ENCODE assay signal across 20 cellular contexts in the genomic region with DNA sequence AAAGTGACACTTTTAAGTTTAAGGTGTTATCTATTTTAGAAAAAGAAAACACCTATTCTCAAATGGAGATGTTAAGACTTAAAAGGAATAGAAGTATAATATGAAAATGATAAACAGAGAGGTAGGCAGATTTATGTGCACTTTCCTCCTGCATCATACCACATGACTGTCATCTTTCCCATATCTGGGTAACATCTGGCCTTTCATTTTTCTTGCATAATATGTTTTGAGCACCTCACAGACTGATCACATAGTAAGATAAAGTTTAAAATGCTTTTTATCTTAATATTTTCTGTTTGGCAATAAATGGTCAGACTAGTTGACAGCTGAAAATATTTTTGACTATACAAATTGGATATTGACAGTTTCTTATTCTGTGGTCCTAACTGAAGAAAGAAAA.
DNase-seq lines count a peak whose midpoint lies in the region; ATAC-seq and TF ChIP-seq lines count a peak whose summit lies in the region.
"Had no signal": no experiment of that assay in that cellular context is flagged by ENCODE, and none has a peak within 500 bp of the region (broad histone marks: within the 10 kb centered on the region; RNA-seq: fewer than 3 reads in every experiment).

No MANE protein-coding gene starts in this region.

- ATAC-seq in SK-N-SH treated with all-trans-retinoic acid at 6 μM for 48 hours (no peak), HG02571 (IDR thresholded peaks at IDR 0.05; ENCODE audit: unreplicated experiment) (no peak)
- ATAC-seq: A549; CD8-positive, alpha-beta T cell; GM12878 had no signal

- no peak overlapping the region for H3K4me3 ChIP-seq in parathyroid adenoma (ENCODE audit: low read depth, low read length)
- H3K4me3 ChIP-seq: A549; BLaER1 treated with 17β-estradiol and CSF1 and Interleukin-3, amounts not matched to agents 10 nM and 100 nM; GM12878 had no signal

- no peaks in the 10 kb centered on the region for H3K79me2 ChIP-seq in parathyroid adenoma

- no peaks in the 10 kb centered on the region for H3K36me3 ChIP-seq in parathyroid adenoma (ENCODE audit: control insufficient read depth, insufficient read depth, low read length)
- H3K36me3 ChIP-seq: BLaER1 treated with 17β-estradiol and CSF1 and Interleukin-3, amounts not matched to agents 10 nM and 100 nM had no signal

- no peaks in the 10 kb centered on the region for H3K9me3 ChIP-seq in parathyroid adenoma (ENCODE audit: control insufficient read depth, low read length)
- H3K9me3 ChIP-seq: A549; BLaER1 treated with 17β-estradiol and CSF1 and Interleukin-3, amounts not matched to agents 10 nM and 100 nM; Caco-2 had no signal

- H3K4me2 ChIP-seq in parathyroid adenoma (ENCODE audit: low read length) = no peak overlapping the region
- H3K4me2 ChIP-seq: A549; BLaER1 treated with 17β-estradiol and CSF1 and Interleukin-3, amounts not matched to agents 10 nM and 100 nM had no signal

- peak; percentile 20 for DNase-seq in NCI-H2171 treated with DMSO at 0.1 percent for 48 hours (lab: John Stamatoyannopoulos, UW)
- DNase-seq in NCI-H2171 (lab: John Stamatoyannopoulos, UW) = no peak
- peak; percentile 81 for DNase-seq in SK-N-DZ (ENCODE audit: low spot score)
- no peak for DNase-seq in DMS79 (lab: John Stamatoyannopoulos, UW)
- DNase-seq in inferior parietal cortex (ENCODE audit: extremely low spot score) = no peak
- DNase-seq: Caco-2; Calu3; CD4-positive, alpha-beta T cell; CD8-positive, alpha-beta T cell; DND-41; EL; GDM1 had no signal

- no peaks in the 10 kb centered on the region for H3K27me3 ChIP-seq in parathyroid adenoma (ENCODE audit: control insufficient read depth, insufficient read depth, low read length)
- H3K27me3 ChIP-seq: BLaER1 treated with 17β-estradiol and CSF1 and Interleukin-3, amounts not matched to agents 10 nM and 100 nM had no signal

- TF ChIP-seq CTCF in parathyroid adenoma (IDR thresholded peaks at IDR 0.05) = no peak

- no peak overlapping the region for H3K27ac ChIP-seq in parathyroid adenoma
- H3K27ac ChIP-seq: 22Rv1; A549; BLaER1 treated with 17β-estradiol and CSF1 and Interleukin-3, amounts not matched to agents 10 nM and 100 nM; C4-2B had no signal

- H3K9ac ChIP-seq in parathyroid adenoma = no peak overlapping the region
- H3K9ac ChIP-seq: BLaER1 treated with 17β-estradiol and CSF1 and Interleukin-3, amounts not matched to agents 10 nM and 100 nM had no signal

- H3K4me1 ChIP-seq in parathyroid adenoma = no peaks in the 10 kb centered on the region
- H3K4me1 ChIP-seq: A549; BLaER1 treated with 17β-estradiol and CSF1 and Interleukin-3, amounts not matched to agents 10 nM and 100 nM; Caco-2 had no signal

- H2AFZ ChIP-seq in parathyroid adenoma = peak overlapping the region; percentile 13

TF ChIP-seq in SK-N-SH treated with all-trans-retinoic acid at 6 μM for 48 hours, 23 proteins besides CTCF, POLR2A, EP300 and RAD21:
- peak; percentile 29; the same call in 1 of the 2 replicates for TF ChIP-seq ISL1 (CRISPR knock-in tag; IDR thresholded peaks at IDR 0.05)
- no peak for TF ChIP-seq BACH2 (CRISPR knock-in tag; IDR thresholded peaks at IDR 0.05; ENCODE audit: borderline replicate concordance)
- no peak for TF ChIP-seq CSDC2 (CRISPR knock-in tag; IDR thresholded peaks at IDR 0.05)
- no peak for TF ChIP-seq RARB (CRISPR knock-in tag; IDR thresholded peaks at IDR 0.05)
- TF ChIP-seq, protein P1, sequence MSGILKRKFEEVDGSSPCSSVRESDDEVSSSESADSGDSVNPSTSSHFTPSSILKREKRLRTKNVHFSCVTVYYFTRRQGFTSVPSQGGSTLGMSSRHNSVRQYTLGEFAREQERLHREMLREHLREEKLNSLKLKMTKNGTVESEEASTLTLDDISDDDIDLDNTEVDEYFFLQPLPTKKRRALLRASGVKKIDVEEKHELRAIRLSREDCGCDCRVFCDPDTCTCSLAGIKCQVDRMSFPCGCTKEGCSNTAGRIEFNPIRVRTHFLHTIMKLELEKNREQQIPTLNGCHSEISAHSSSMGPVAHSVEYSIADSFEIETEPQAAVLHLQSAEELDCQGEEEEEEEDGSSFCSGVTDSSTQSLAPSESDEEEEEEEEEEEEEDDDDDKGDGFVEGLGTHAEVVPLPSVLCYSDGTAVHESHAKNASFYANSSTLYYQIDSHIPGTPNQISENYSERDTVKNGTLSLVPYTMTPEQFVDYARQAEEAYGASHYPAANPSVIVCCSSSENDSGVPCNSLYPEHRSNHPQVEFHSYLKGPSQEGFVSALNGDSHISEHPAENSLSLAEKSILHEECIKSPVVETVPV (CRISPR knock-in tag; IDR thresholded peaks at IDR 0.05) = no peak
- TF ChIP-seq TCF4 (CRISPR knock-in tag; IDR thresholded peaks at IDR 0.05; ENCODE audit: borderline replicate concordance) = no peak

Comparison
In these comparisons a context has a peak if more than half of its experiments do, and no peak if none do; other contexts are left out.
1. DNase-seq: peak in NCI-H2171 treated with DMSO at 0.1 percent for 48 hours (single experiment) and SK-N-DZ (single experiment); none in NCI-H2171 (single experiment), DMS79 (single experiment) and inferior parietal cortex (single experiment).